24 cellular contexts compared by ENCODE assay signal in the genomic region with DNA sequence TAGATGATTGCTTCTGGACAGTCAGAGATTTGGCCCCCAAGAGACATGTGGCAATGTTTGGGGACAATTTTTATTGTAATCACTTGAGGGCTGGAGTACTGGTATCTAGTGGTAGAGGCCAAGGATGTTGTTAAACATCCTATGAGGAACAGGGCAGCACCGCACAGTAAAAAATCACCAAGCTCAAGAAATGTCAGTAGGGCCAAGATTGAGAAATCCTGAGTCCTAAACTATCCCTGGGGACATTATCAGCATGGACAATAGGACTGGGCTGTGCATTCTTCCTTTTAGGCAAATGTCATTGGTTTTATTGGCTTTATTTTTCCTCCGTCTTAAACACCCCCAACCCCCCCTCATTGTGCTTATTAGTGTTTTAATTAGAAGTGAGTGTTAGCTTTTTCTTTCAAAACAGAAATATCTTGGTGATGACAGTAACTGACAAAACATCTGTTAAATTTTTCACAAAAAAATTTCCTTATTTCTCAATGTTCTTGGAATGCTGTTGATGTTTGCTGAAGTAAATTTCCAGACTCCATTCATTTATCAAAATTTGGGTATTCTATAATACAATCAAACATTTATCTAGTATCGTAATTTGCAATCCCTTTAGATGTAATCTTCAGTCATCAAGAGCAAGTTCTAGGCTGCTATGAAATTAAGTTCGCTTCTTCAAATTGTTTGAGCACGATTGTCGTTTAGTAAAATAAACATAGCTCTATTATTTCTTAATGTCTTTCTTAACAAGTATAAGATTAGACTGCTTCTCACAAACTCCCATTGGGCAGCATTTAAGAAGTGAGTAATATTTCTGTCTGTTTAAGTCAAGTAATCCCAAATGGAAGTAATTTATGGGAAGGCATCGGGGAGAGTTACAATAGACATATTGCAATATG.
"Had no signal": no experiment of that assay in that cellular context is flagged by ENCODE, and none has a peak within 500 bp of the region (broad histone marks: within the 10 kb centered on the region; RNA-seq: fewer than 3 reads in every experiment).

No MANE protein-coding gene starts in this region.

- H3K4me3 ChIP-seq: colonic mucosa, esophagus muscularis mucosa, left lung, lower lobe of right lung, mucosa of descending colon, pancreas, sigmoid colon, thoracic aorta, tibial nerve, upper lobe of left lung had no signal

- H3K36me3 ChIP-seq: colonic mucosa, esophagus muscularis mucosa, left lung, lower lobe of right lung, neutrophil, pancreas, sigmoid colon, thoracic aorta, tibial nerve, upper lobe of left lung had no signal

- DNase-seq: central memory CD4-positive, alpha-beta T cell; colonic mucosa; effector CD8-positive, alpha-beta T cell; foreskin melanocyte; kidney; left lung; lower lobe of right lung; mucosa of descending colon; naive B cell; pancreas; retina; sigmoid colon; stimulated activated CD4-positive, alpha-beta T cell treated with anti-CD3 and anti-CD28 coated beads, Interleukin-2, amount 100 ng/mL, for 24 hours; stimulated activated CD4-positive, alpha-beta T cell treated with anti-CD3 and anti-CD28 coated beads, Interleukin-4, amount 100 ng/mL, for 4 hours; stimulated activated naive CD8-positive, alpha-beta T cell treated with anti-CD3 and anti-CD28 coated beads, Interleukin-15, Interleukin-2, amounts not matched to agents 100 U/mL and 50 U/mL, for 24 hours; upper lobe of left lung had no signal

- H3K4me1 ChIP-seq: colonic mucosa, esophagus muscularis mucosa, left lung, lower lobe of right lung, pancreas, sigmoid colon, tibial nerve, upper lobe of left lung had no signal

- FAIRE-seq: endothelial cell of umbilical vein, kidney, pancreas, urothelium cell line had no signal

- H3K9me3 ChIP-seq: colonic mucosa, lower lobe of right lung, mucosa of descending colon, neutrophil, pancreas, thoracic aorta had no signal

- H3K27ac ChIP-seq: colonic mucosa, esophagus muscularis mucosa, left lung, lower lobe of right lung, neutrophil, pancreas, sigmoid colon, thoracic aorta, tibial nerve, upper lobe of left lung had no signal

- ATAC-seq: left lung; lower lobe of right lung; mucosa of descending colon; natural killer cell treated with Interleukin-12 subunit alpha and Interleukin-12 subunit beta and Interleukin-15 and Interleukin-18, amount 100 ng/mL, for 72 hours; pancreas; stimulated activated memory B cell treated with anti-CD40 and anti-IgM and Interleukin-4, amounts not matched to agents 10 μg/mL and 1 μg/mL and 100 μg/mL, for 72 hours; stimulated activated naive CD8-positive, alpha-beta T cell treated with anti-CD3 and anti-CD28 coated beads, Interleukin-15, Interleukin-2, amounts not matched to agents 100 U/mL and 50 U/mL, for 24 hours had no signal

- H3K27me3 ChIP-seq: colonic mucosa, esophagus muscularis mucosa, left lung, neutrophil, pancreas, sigmoid colon, tibial nerve, upper lobe of left lung had no signal
